24 cellular contexts compared by ENCODE assay signal in genomic region chr2:85915606-85916303, GRCh38. TPM values are rescaled to one million over a fixed set of nuclear protein-coding genes. Genes with fewer than 3 reads are reported as not detected.
A peak's percentile ranks its signal among the peaks of the same experiment; 100 is the strongest.
DNase-seq lines count a peak whose midpoint lies in the region; ATAC-seq and TF ChIP-seq lines count a peak whose summit lies in the region.
"Had no signal": no experiment of that assay in that cellular context is flagged by ENCODE, and none has a peak within 500 bp of the region (broad histone marks: within the 10 kb centered on the region; RNA-seq: fewer than 3 reads in every experiment).

No MANE protein-coding gene starts in this region.

- no peaks in the 10 kb centered on the region for H3K36me3 Mint-ChIP-seq in activated CD4-positive, alpha-beta memory T cell treated with anti-CD3 and anti-CD28 coated beads, Interleukin-2, amount 10 ng/mL, durations not matched to agents 7 days and 5 days (ENCODE audit: low read depth)
- H3K36me3 Mint-ChIP-seq: brain; CD4-positive, alpha-beta memory T cell had no signal

- H3K79me2 ChIP-seq in OCI-LY7 (ENCODE audit: insufficient read depth, low read depth, low read length) = no peaks in the 10 kb centered on the region

- no peak overlapping the region for H2AFZ ChIP-seq in OCI-LY7 (ENCODE audit: low read length)

- TF ChIP-seq CTCF in esophagus squamous epithelium (IDR thresholded peaks at IDR 0.05) = no peak
- TF ChIP-seq CTCF in stomach (IDR thresholded peaks at IDR 0.05) = no peak
- no peak for TF ChIP-seq CTCF in OCI-LY7 (conservative IDR thresholded peaks at IDR 0.05; ENCODE audit: low read length)

- H3K27me3 ChIP-seq in esophagus squamous epithelium (peaks cover 0 to 23% (median 0%) of the 10 kb centered on the region in 4 donors), stomach (no peaks in the 10 kb centered on the region)
- H3K27me3 ChIP-seq: Peyer's patch had no signal

- CTCF ChIA-PET in OCI-LY7 (lab: Charles Lee; ENCODE audit: unreplicated experiment) = no interaction called here
- CTCF ChIA-PET in activated CD4-positive, alpha-beta memory T cell treated with anti-CD3 and anti-CD28 coated beads, Interleukin-2, amount 10 ng/mL, durations not matched to agents 7 days and 5 days (lab: Charles Lee) = interaction anchor here (0.9 to 2.1 kb wide), 3 partner anchors 9 to 29 kb away, joined by 3 to 8 read pairs (median 4); partner anchors contain the start of gene ST3GAL5

- intact Hi-C loops in esophagus squamous epithelium (cut with DNase I) = no loop called here
- intact Hi-C loops in stomach (cut with DNase I; ENCODE audit: low total_unique reads) = no loop called here
- intact Hi-C loops in OCI-LY7 (cut with micrococcal nuclease; ENCODE audit: unreplicated experiment) = no loop called here

- no peak for TF ChIP-seq EP300 in stomach (IDR thresholded peaks at IDR 0.05)

- no peaks in the 10 kb centered on the region for H3K9me2 ChIP-seq in OCI-LY7 (ENCODE audit: insufficient read depth, low read length)

- H3K27ac Mint-ChIP-seq in activated CD4-positive, alpha-beta memory T cell treated with anti-CD3 and anti-CD28 coated beads, Interleukin-2, amount 10 ng/mL, durations not matched to agents 7 days and 5 days = no peak overlapping the region
- H3K27ac Mint-ChIP-seq: activated CD8-positive, alpha-beta T cell treated with anti-CD3 and anti-CD28 coated beads, Interleukin-2, amount 10 ng/mL, durations not matched to agents 7 days and 5 days; activated naive CD8-positive, alpha-beta T cell treated with anti-CD3 and anti-CD28 coated beads, Interleukin-2, amount 10 ng/mL, durations not matched to agents 7 days and 5 days had no signal

- DNase-seq in AG20443 (ENCODE audit: low spot score) (peak; percentile 35), NCI-H446 treated with DMSO at 0.1 percent for 48 hours (lab: John Stamatoyannopoulos, UW) (peak; percentile 32), esophagus squamous epithelium (lab: John Stamatoyannopoulos, UW) (no peak), stomach (no peak), HCEC 1CT (no peak), OCI-LY7 (ENCODE audit: low spot score) (no peak)
- no peak for DNase-seq in activated CD4-positive, alpha-beta memory T cell treated with anti-CD3 and anti-CD28 coated beads, Interleukin-2, amount 10 ng/mL, durations not matched to agents 7 days and 5 days
- DNase-seq: ACHN; activated CD8-positive, alpha-beta T cell treated with anti-CD3 and anti-CD28 coated beads, Interleukin-2, amount 10 ng/mL, durations not matched to agents 7 days and 5 days; activated effector memory CD4-positive, alpha-beta T cell treated with anti-CD3 and anti-CD28 coated beads, Interleukin-2, amount 50 U/mL, for 16 hours; activated naive CD8-positive, alpha-beta T cell treated with anti-CD3 and anti-CD28 coated beads, Interleukin-2, amount 10 ng/mL, durations not matched to agents 7 days and 5 days; CD4-positive, alpha-beta memory T cell; DMS 273 treated with DMSO at 0.1 percent for 48 hours; KBM-7; MM.1S; NCI-H2107; NK-92 treated with Interleukin-12 subunit alpha and Interleukin-12 subunit beta, amount 100 ng/mL, for 24 hours; Peyer's patch; stimulated activated CD8-positive, alpha-beta memory T cell treated with anti-CD3 and anti-CD28 coated beads, Interleukin-4, amount 100 ng/mL, for 48 hours had no signal

- H3K9me3 ChIP-seq in esophagus squamous epithelium = no peaks in the 10 kb centered on the region
- no peaks in the 10 kb centered on the region for H3K9me3 ChIP-seq in stomach
- H3K9me3 ChIP-seq in OCI-LY7 (ENCODE audit: low read length) = no peaks in the 10 kb centered on the region
- H3K9me3 ChIP-seq: Peyer's patch, prostate gland had no signal

- no peak overlapping the region for H3K4me3 Mint-ChIP-seq in activated CD4-positive, alpha-beta memory T cell treated with anti-CD3 and anti-CD28 coated beads, Interleukin-2, amount 10 ng/mL, durations not matched to agents 7 days and 5 days
- H3K4me3 Mint-ChIP-seq: activated CD8-positive, alpha-beta T cell treated with anti-CD3 and anti-CD28 coated beads, Interleukin-2, amount 10 ng/mL, durations not matched to agents 7 days and 5 days; activated naive CD8-positive, alpha-beta T cell treated with anti-CD3 and anti-CD28 coated beads, Interleukin-2, amount 10 ng/mL, durations not matched to agents 7 days and 5 days; brain; CD4-positive, alpha-beta memory T cell had no signal

- H3K4me1 ChIP-seq in esophagus squamous epithelium (peaks cover 0 to 35% (median 10%) of the 10 kb centered on the region in 3 donors), stomach (peaks cover 0 to 32% (median 15%) of the 10 kb centered on the region in 4 donors), OCI-LY7 (ENCODE audit: insufficient read depth, low read length, poor library complexity, severe bottlenecking) (no peaks in the 10 kb centered on the region)
- H3K4me1 ChIP-seq: Peyer's patch, prostate gland had no signal

- H3K27ac ChIP-seq in esophagus squamous epithelium (peak overlapping the region in 3 of 4 donors; percentile 32 to 79 (median 37)), stomach (peak overlapping the region in 3 of 5 donors; percentile 12 to 59 (median 20)), OCI-LY7 (ENCODE audit: low read depth, low read length, poor library complexity, severe bottlenecking) (no peak overlapping the region)
- H3K27ac ChIP-seq: Peyer's patch, prostate gland had no signal

- no TSS peak for BruUV-seq in OCI-LY7 (replicated peaks; lab: Mats Ljungman, UMichigan)

- no peak for ATAC-seq in GM21390 (IDR thresholded peaks at IDR 0.05; ENCODE audit: unreplicated experiment)
- ATAC-seq: activated CD4-positive, CD25-positive, alpha-beta regulatory T cell treated with anti-CD3 and anti-CD28 coated beads, Interleukin-2, amount 50 U/mL, for 24 hours; activated CD8-positive, alpha-beta T cell treated with anti-CD3 and anti-CD28 coated beads, Interleukin-2, amount 10 ng/mL, durations not matched to agents 7 days and 5 days had no signal

- H3K4me2 ChIP-seq in OCI-LY7 (ENCODE audit: low read length) = no peak overlapping the region

- H3K27me3 Mint-ChIP-seq in activated CD4-positive, alpha-beta memory T cell treated with anti-CD3 and anti-CD28 coated beads, Interleukin-2, amount 10 ng/mL, durations not matched to agents 7 days and 5 days = peaks cover 4% of the 10 kb centered on the region
- H3K27me3 Mint-ChIP-seq: activated naive CD8-positive, alpha-beta T cell treated with anti-CD3 and anti-CD28 coated beads, Interleukin-2, amount 10 ng/mL, durations not matched to agents 7 days and 5 days; CD4-positive, alpha-beta memory T cell had no signal

- no peaks in the 10 kb centered on the region for H3K9me3 Mint-ChIP-seq in activated CD4-positive, alpha-beta memory T cell treated with anti-CD3 and anti-CD28 coated beads, Interleukin-2, amount 10 ng/mL, durations not matched to agents 7 days and 5 days
- H3K9me3 Mint-ChIP-seq: activated naive CD8-positive, alpha-beta T cell treated with anti-CD3 and anti-CD28 coated beads, Interleukin-2, amount 10 ng/mL, durations not matched to agents 7 days and 5 days; brain; CD4-positive, alpha-beta memory T cell had no signal

- H3K4me3 ChIP-seq in esophagus squamous epithelium = no peak overlapping the region
- H3K4me3 ChIP-seq in stomach = no peak overlapping the region
- H3K4me3 ChIP-seq in OCI-LY7 (ENCODE audit: low read depth, low read length, poor library complexity, severe bottlenecking) = no peak overlapping the region
- H3K4me3 ChIP-seq: coronary artery, Peyer's patch, prostate gland had no signal

- H3K36me3 ChIP-seq in esophagus squamous epithelium (no peaks in the 10 kb centered on the region), stomach (no peaks in the 10 kb centered on the region), OCI-LY7 (ENCODE audit: insufficient read depth, low read length) (no peaks in the 10 kb centered on the region)
- H3K36me3 ChIP-seq: Peyer's patch, prostate gland had no signal

- POLR2A ChIA-PET in OCI-LY7 (lab: Charles Lee) = interaction anchor here (0.7 to 1.0 kb wide), 2 partner anchors 14 to 868 kb away, joined by 3 to 4 read pairs; no protein-coding TSS in a partner anchor
- POLR2A ChIA-PET in activated CD4-positive, alpha-beta memory T cell treated with anti-CD3 and anti-CD28 coated beads, Interleukin-2, amount 10 ng/mL, durations not matched to agents 7 days and 5 days (lab: Charles Lee) = no interaction called here

- 50 to 57% methylated on average over 3 of the region's 3 CpGs for WGBS in esophagus squamous epithelium, 2 donors
- 64 to 82% (median 74%) methylated on average over 3 of the region's 3 CpGs for WGBS in stomach, 5 donors

- no peaks in the 10 kb centered on the region for H3K4me1 Mint-ChIP-seq in activated CD4-positive, alpha-beta memory T cell treated with anti-CD3 and anti-CD28 coated beads, Interleukin-2, amount 10 ng/mL, durations not matched to agents 7 days and 5 days
- H3K4me1 Mint-ChIP-seq: CD4-positive, alpha-beta memory T cell had no signal

- no peaks in the 10 kb centered on the region for H4K20me1 ChIP-seq in OCI-LY7 (ENCODE audit: insufficient read depth, low read length)

- TF ChIP-seq POLR2A in esophagus squamous epithelium (IDR thresholded peaks at IDR 0.05) = no peak
- TF ChIP-seq POLR2A in stomach (IDR thresholded peaks at IDR 0.05) = no peak

RNA-seq across cellular contexts. Expression of gene ST3GAL5, which starts 27.0 kb away (rescaled TPM):
- total RNA-seq in esophagus squamous epithelium = 10 to 100 TPM in 1 of 4 donors, 1 to 10 TPM in 3; 1.3 to 13.5 (median 5.2) TPM
- total RNA-seq in stomach = 10 to 100 TPM in 4 of 5 donors, 1 to 10 TPM in 1; 7.6 to 84.2 (median 27.8) TPM
- 10 to 100 TPM in 1 of 3 donors, 1 to 10 TPM in 2; 4.1 to 10.4 (median 5.2) TPM for polyA plus RNA-seq in stomach
- total RNA-seq in OCI-LY7 (2014; rRNA removed; shearing (Covaris generic)) = 6.1 and 7.4 TPM in 2 replicates
- 8.5 and 11.3 TPM in 2 replicates for total RNA-seq in OCI-LY7 (2022)
- 10 to 100 TPM; 58.3 to 67.1 TPM for total RNA-seq in activated CD4-positive, alpha-beta memory T cell treated with anti-CD3 and anti-CD28 coated beads, Interleukin-2, amount 10 ng/mL, durations not matched to agents 7 days and 5 days

Comparison
In these comparisons a context has a peak if more than half of its experiments do, and no peak if none do; other contexts are left out.
1. DNase-seq: peak in AG20443 (single experiment) and NCI-H446 treated with DMSO at 0.1 percent for 48 hours (single experiment); none in esophagus squamous epithelium (single experiment), stomach (single experiment), HCEC 1CT (single experiment), OCI-LY7 (single experiment) and activated CD4-positive, alpha-beta memory T cell treated with anti-CD3 and anti-CD28 coated beads, Interleukin-2, amount 10 ng/mL, durations not matched to agents 7 days and 5 days (single experiment).